Comparison of ENCODE assay signal across 12 cellular contexts in the genomic region with DNA sequence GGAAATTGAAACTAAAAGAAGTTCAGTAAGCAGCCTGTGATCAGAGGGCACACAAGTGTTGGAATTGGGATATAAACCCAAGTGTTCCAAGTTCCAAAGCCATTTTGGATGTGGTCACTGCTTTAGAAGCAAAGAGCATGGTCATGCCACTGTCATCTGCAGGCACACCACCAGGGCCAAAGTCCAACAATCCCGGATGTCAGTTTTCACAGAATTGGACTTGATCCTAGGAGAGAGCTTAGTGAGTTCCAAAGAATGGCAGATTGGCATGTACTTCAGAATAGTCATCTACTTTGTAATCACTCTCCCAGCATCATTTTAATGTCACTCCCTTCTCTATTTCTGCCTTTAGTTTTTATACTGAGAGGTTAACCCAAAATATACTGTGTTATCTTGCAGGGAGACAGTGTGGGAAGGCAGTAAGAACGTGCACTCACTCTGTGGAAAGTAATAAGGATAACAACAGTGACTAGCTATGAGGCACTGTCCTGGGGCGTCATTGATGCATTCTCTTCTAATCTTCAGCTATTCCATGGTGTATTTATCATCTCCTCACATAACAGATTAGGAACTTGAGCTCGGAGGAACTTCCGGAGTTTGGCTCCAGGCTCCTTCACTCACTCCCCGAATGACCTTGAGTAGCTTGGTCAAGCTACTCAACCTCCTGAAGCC.
DNase-seq lines count a peak whose midpoint lies in the region; ATAC-seq, FAIRE-seq and TF ChIP-seq lines count a peak whose summit lies in the region.
"Had no signal": no experiment of that assay in that cellular context is flagged by ENCODE, and none has a peak within 500 bp of the region (broad histone marks: within the 10 kb centered on the region; RNA-seq: fewer than 3 reads in every experiment).

No MANE protein-coding gene starts in this region.

- intact Hi-C loops in heart right ventricle (cut with DNase I) (no loop called here), kidney (cut with DNase I) (no loop called here)
- intact Hi-C loops in naive thymus-derived CD4-positive, alpha-beta T cell (cut with micrococcal nuclease), result no loop called here

- peak in 5 of 8 donors; percentile 20 to 68 (median 47) for ATAC-seq in heart right ventricle
- ATAC-seq in left lobe of liver, result peak; percentile 83
- no peak for ATAC-seq in naive thymus-derived CD4-positive, alpha-beta T cell
- ATAC-seq in natural killer cell treated with Interleukin-12 subunit alpha and Interleukin-12 subunit beta and Interleukin-15 and Interleukin-18, amount 100 ng/mL, for 72 hours, result no peak

- H3K36me3 Mint-ChIP-seq in naive thymus-derived CD4-positive, alpha-beta T cell, result peaks cover 0 to 4% (median 0%) of the 10 kb centered on the region in 5 donors
- H3K36me3 Mint-ChIP-seq in natural killer cell treated with Interleukin-12 subunit alpha and Interleukin-12 subunit beta and Interleukin-15 and Interleukin-18, amount 100 ng/mL, for 72 hours, result no peaks in the 10 kb centered on the region
- H3K36me3 Mint-ChIP-seq: activated naive CD4-positive, alpha-beta T cell treated with anti-CD3 and anti-CD28 coated beads, Interleukin-2, amount 50 U/mL, for 24 hours had no signal

- H3K27me3 ChIP-seq in heart right ventricle (no peaks in the 10 kb centered on the region), right atrium auricular region (no peaks in the 10 kb centered on the region), adipocyte (replicated peaks; ENCODE audit: control insufficient read depth, insufficient read depth, low read length) (no peaks in the 10 kb centered on the region)
- H3K27me3 ChIP-seq in naive thymus-derived CD4-positive, alpha-beta T cell (ENCODE audit: control insufficient read depth in 2 of 2, insufficient read depth in 2 of 2, low read length in 2 of 2), result no peaks in the 10 kb centered on the region

- 38 to 51% methylated on average over 6 of the region's 6 CpGs for WGBS in heart right ventricle, 2 donors

- H3K4me1 ChIP-seq in heart right ventricle (peaks cover 0 to 26% (median under 1%) of the 10 kb centered on the region in 9 donors), right atrium auricular region (peaks cover 0 to 8% of the 10 kb centered on the region in 2 donors), adipocyte (ENCODE audit: control insufficient read depth, insufficient read depth, low read length) (peaks cover 41% of the 10 kb centered on the region), kidney (ENCODE audit: control insufficient read depth in 1 of 2, insufficient read depth in 1 of 2, low read depth in 1 of 2, low read length in 2 of 2) (no peaks in the 10 kb centered on the region)
- H3K4me1 ChIP-seq in naive thymus-derived CD4-positive, alpha-beta T cell (ENCODE audit: control insufficient read depth in 2 of 2, insufficient read depth in 2 of 2, low read length in 2 of 2), result no peaks in the 10 kb centered on the region

- H3K4me1 Mint-ChIP-seq in naive thymus-derived CD4-positive, alpha-beta T cell, result no peaks in the 10 kb centered on the region
- no peaks in the 10 kb centered on the region for H3K4me1 Mint-ChIP-seq in natural killer cell treated with Interleukin-12 subunit alpha and Interleukin-12 subunit beta and Interleukin-15 and Interleukin-18, amount 100 ng/mL, for 72 hours (ENCODE audit: low read depth in 2 of 2)
- H3K4me1 Mint-ChIP-seq: activated naive CD4-positive, alpha-beta T cell treated with anti-CD3 and anti-CD28 coated beads, Interleukin-2, amount 50 U/mL, for 24 hours had no signal

- H3K36me3 ChIP-seq in heart right ventricle (no peaks in the 10 kb centered on the region), right atrium auricular region (no peaks in the 10 kb centered on the region), adipocyte (ENCODE audit: control insufficient read depth, insufficient read depth, low read length, severe bottlenecking) (no peaks in the 10 kb centered on the region), kidney (ENCODE audit: control insufficient read depth in 1 of 2, insufficient read depth in 2 of 2, low read length in 2 of 2) (no peaks in the 10 kb centered on the region)
- H3K36me3 ChIP-seq in naive thymus-derived CD4-positive, alpha-beta T cell (ENCODE audit: control insufficient read depth in 2 of 3, insufficient read depth in 3 of 3, low read length in 3 of 3), result no peaks in the 10 kb centered on the region

- POLR2A ChIA-PET in naive thymus-derived CD4-positive, alpha-beta T cell (lab: Charles Lee), result no interaction called here
- POLR2A ChIA-PET in RWPE1 (lab: Yijun Ruan, JAX; ENCODE audit: low non-redundant PET), result no interaction called here

- TF ChIP-seq CTCF in heart right ventricle (IDR thresholded peaks at IDR 0.05) (no peak), right atrium auricular region (IDR thresholded peaks at IDR 0.05) (no peak), RWPE1 (conservative IDR thresholded peaks at IDR 0.05; ENCODE audit: low read depth) (no peak), kidney (IDR thresholded peaks at IDR 0.05; ENCODE audit: borderline replicate concordance, extremely low read depth, insufficient read depth) (no peak)

- H3K4me3 ChIP-seq in heart right ventricle, result no peak overlapping the region
- no peak overlapping the region for H3K4me3 ChIP-seq in right atrium auricular region
- H3K4me3 ChIP-seq in adipocyte (ENCODE audit: low read length), result peak overlapping the region; percentile 33
- no peak overlapping the region for H3K4me3 ChIP-seq in naive thymus-derived CD4-positive, alpha-beta T cell (ENCODE audit: low read length)
- H3K4me3 ChIP-seq in kidney (ENCODE audit: low read length in 2 of 2), result no peak overlapping the region

- CTCF ChIA-PET in naive thymus-derived CD4-positive, alpha-beta T cell (lab: Charles Lee), result no interaction called here
- CTCF ChIA-PET in RWPE1 (lab: Yijun Ruan, JAX), result interaction anchor here (0.6 to 0.7 kb wide), 4 partner anchors 12 to 716 kb away, joined by 3 read pairs; no protein-coding TSS in a partner anchor

- H3K9me3 ChIP-seq in heart right ventricle, result no peaks in the 10 kb centered on the region
- H3K9me3 ChIP-seq in right atrium auricular region, result no peaks in the 10 kb centered on the region
- H3K9me3 ChIP-seq in adipocyte (ENCODE audit: control insufficient read depth, low read length), result no peaks in the 10 kb centered on the region
- no peaks in the 10 kb centered on the region for H3K9me3 ChIP-seq in naive thymus-derived CD4-positive, alpha-beta T cell (ENCODE audit: control insufficient read depth in 2 of 3, low read length in 3 of 3)
- no peaks in the 10 kb centered on the region for H3K9me3 ChIP-seq in kidney (ENCODE audit: control insufficient read depth in 1 of 2, low read length in 2 of 2)

- no peak overlapping the region for H3K27ac Mint-ChIP-seq in naive thymus-derived CD4-positive, alpha-beta T cell
- no peak overlapping the region for H3K27ac Mint-ChIP-seq in natural killer cell treated with Interleukin-12 subunit alpha and Interleukin-12 subunit beta and Interleukin-15 and Interleukin-18, amount 100 ng/mL, for 72 hours
- H3K27ac Mint-ChIP-seq: activated naive CD4-positive, alpha-beta T cell treated with anti-CD3 and anti-CD28 coated beads, Interleukin-2, amount 50 U/mL, for 24 hours had no signal

- peaks cover 0 to 14% (median 4%) of the 10 kb centered on the region in 11 donors for H3K9me3 Mint-ChIP-seq in naive thymus-derived CD4-positive, alpha-beta T cell
- peaks cover 11% of the 10 kb centered on the region for H3K9me3 Mint-ChIP-seq in natural killer cell treated with Interleukin-12 subunit alpha and Interleukin-12 subunit beta and Interleukin-15 and Interleukin-18, amount 100 ng/mL, for 72 hours
- H3K9me3 Mint-ChIP-seq: activated naive CD4-positive, alpha-beta T cell treated with anti-CD3 and anti-CD28 coated beads, Interleukin-2, amount 50 U/mL, for 24 hours had no signal

- no peak overlapping the region for H3K4me3 Mint-ChIP-seq in naive thymus-derived CD4-positive, alpha-beta T cell
- H3K4me3 Mint-ChIP-seq in natural killer cell treated with Interleukin-12 subunit alpha and Interleukin-12 subunit beta and Interleukin-15 and Interleukin-18, amount 100 ng/mL, for 72 hours, result no peak overlapping the region
- H3K4me3 Mint-ChIP-seq: activated naive CD4-positive, alpha-beta T cell treated with anti-CD3 and anti-CD28 coated beads, Interleukin-2, amount 50 U/mL, for 24 hours had no signal

- H3K27ac ChIP-seq in heart right ventricle (no peak overlapping the region), right atrium auricular region (no peak overlapping the region), RWPE1 (no peak overlapping the region), kidney (ENCODE audit: low read depth in 2 of 2, low read length in 2 of 2) (no peak overlapping the region)
- no peak overlapping the region for H3K27ac ChIP-seq in naive thymus-derived CD4-positive, alpha-beta T cell (ENCODE audit: low read depth, low read length)
- H3K27ac ChIP-seq: VCaP had no signal

- FAIRE-seq in kidney (lab: Jason Lieb, UNC), result no peak

- peaks cover 0 to 5% (median 0%) of the 10 kb centered on the region in 5 donors for H3K27me3 Mint-ChIP-seq in naive thymus-derived CD4-positive, alpha-beta T cell
- no peaks in the 10 kb centered on the region for H3K27me3 Mint-ChIP-seq in natural killer cell treated with Interleukin-12 subunit alpha and Interleukin-12 subunit beta and Interleukin-15 and Interleukin-18, amount 100 ng/mL, for 72 hours
- H3K27me3 Mint-ChIP-seq: activated naive CD4-positive, alpha-beta T cell treated with anti-CD3 and anti-CD28 coated beads, Interleukin-2, amount 50 U/mL, for 24 hours had no signal

- no peak for DNase-seq in heart right ventricle
- DNase-seq in right atrium auricular region (ENCODE audit: low spot score), result no peak
- DNase-seq in adipocyte (ENCODE audit: low read depth), result peak; percentile 43
- peak; percentile 62 for DNase-seq in left lobe of liver (ENCODE audit: low spot score)
- DNase-seq in naive thymus-derived CD4-positive, alpha-beta T cell, result no peak
- no peak for DNase-seq in RWPE1 (ENCODE audit: low spot score)
- no peak for DNase-seq in kidney
- DNase-seq in natural killer cell treated with Interleukin-12 subunit alpha and Interleukin-12 subunit beta and Interleukin-15 and Interleukin-18, amount 100 ng/mL, for 72 hours (ENCODE audit: low spot score), result no peak
- DNase-seq: NCI-H774, SIG-M5 had no signal

- H3K9ac ChIP-seq in adipocyte (ENCODE audit: low read length) (peak overlapping the region; percentile 56), kidney (ENCODE audit: low read length in 2 of 2) (no peak overlapping the region)

Comparison
In these comparisons a context has a peak if more than half of its experiments do, and no peak if none do; other contexts are left out.
1. ATAC-seq: peak in heart right ventricle (5 of 8) and left lobe of liver (single experiment); none in naive thymus-derived CD4-positive, alpha-beta T cell (single experiment) and natural killer cell treated with Interleukin-12 subunit alpha and Interleukin-12 subunit beta and Interleukin-15 and Interleukin-18, amount 100 ng/mL, for 72 hours (0 of 2).
2. DNase-seq: peak in adipocyte (single experiment) and left lobe of liver (single experiment); none in heart right ventricle (0 of 2), right atrium auricular region (single experiment), naive thymus-derived CD4-positive, alpha-beta T cell (0 of 9), RWPE1 (single experiment), kidney (single experiment) and natural killer cell treated with Interleukin-12 subunit alpha and Interleukin-12 subunit beta and Interleukin-15 and Interleukin-18, amount 100 ng/mL, for 72 hours (single experiment).